10 cellular contexts compared by ENCODE assay signal in the genomic region with DNA sequence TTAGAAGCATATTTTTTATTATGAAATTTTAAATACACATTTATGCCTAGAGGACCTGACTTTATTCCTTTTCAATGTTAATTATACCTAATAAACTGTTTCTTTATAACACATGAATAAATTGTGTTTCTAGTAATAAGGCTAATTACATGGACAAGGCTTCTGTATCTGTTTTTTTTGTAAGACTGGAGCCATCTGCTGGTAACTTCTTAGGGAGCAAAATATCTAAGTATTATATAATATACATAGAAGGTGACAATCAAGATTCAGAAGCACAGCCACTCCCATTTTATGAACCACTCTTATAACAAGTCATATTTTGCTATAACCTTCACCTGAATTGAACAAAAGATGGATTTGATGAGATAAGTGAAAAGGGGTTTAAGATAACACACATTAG.
DNase-seq lines count a peak whose midpoint lies in the region; ATAC-seq and TF ChIP-seq lines count a peak whose summit lies in the region.
"Had no signal": no experiment of that assay in that cellular context is flagged by ENCODE, and none has a peak within 500 bp of the region (broad histone marks: within the 10 kb centered on the region; RNA-seq: fewer than 3 reads in every experiment).

No MANE protein-coding gene starts in this region.

- TF ChIP-seq CTCF in OCI-LY1 (IDR thresholded peaks at IDR 0.05; ENCODE audit: low read length), result peak; percentile 45

- H3K4me3 ChIP-seq in OCI-LY1 (ENCODE audit: low read depth, low read length, poor library complexity, severe bottlenecking), result no peak overlapping the region

- no peaks in the 10 kb centered on the region for H3K4me1 ChIP-seq in OCI-LY1 (ENCODE audit: insufficient read depth, low read length, severe bottlenecking)

- H3K27me3 ChIP-seq in OCI-LY1 (ENCODE audit: insufficient read depth, low read length), result no peaks in the 10 kb centered on the region

- H3K27me3 Mint-ChIP-seq in activated CD8-positive, alpha-beta T cell treated with anti-CD3 and anti-CD28 coated beads, Interleukin-2, amount 10 ng/mL, durations not matched to agents 7 days and 5 days (ENCODE audit: low read depth), result peaks cover 17% of the 10 kb centered on the region

- no peak for TF ChIP-seq POLR2A in erythroblast (IDR thresholded peaks at IDR 0.05; ENCODE audit: low read length)

- H3K9me3 Mint-ChIP-seq in activated CD8-positive, alpha-beta T cell treated with anti-CD3 and anti-CD28 coated beads, Interleukin-2, amount 10 ng/mL, durations not matched to agents 7 days and 5 days (ENCODE audit: insufficient read depth), result no peaks in the 10 kb centered on the region

- no peak overlapping the region for H3K27ac Mint-ChIP-seq in activated CD8-positive, alpha-beta T cell treated with anti-CD3 and anti-CD28 coated beads, Interleukin-2, amount 10 ng/mL, durations not matched to agents 7 days and 5 days
- H3K27ac Mint-ChIP-seq: nephron progenitor cell had no signal

- H3K79me2 ChIP-seq in OCI-LY1 (ENCODE audit: insufficient read depth, low read length), result no peaks in the 10 kb centered on the region

- no peaks in the 10 kb centered on the region for H3K36me3 Mint-ChIP-seq in activated CD8-positive, alpha-beta T cell treated with anti-CD3 and anti-CD28 coated beads, Interleukin-2, amount 10 ng/mL, durations not matched to agents 7 days and 5 days (ENCODE audit: low read depth)

- H3F3A ChIP-seq in OCI-LY1 (ENCODE audit: insufficient read depth, low read length), result no peaks in the 10 kb centered on the region

- no peaks in the 10 kb centered on the region for H3K9me3 ChIP-seq in OCI-LY1 (ENCODE audit: low read length)

- H3K9ac ChIP-seq in OCI-LY1 (ENCODE audit: low read length), result no peak overlapping the region

- H3K36me3 ChIP-seq in OCI-LY1 (ENCODE audit: insufficient read depth, low read length), result no peaks in the 10 kb centered on the region

- POLR2A ChIA-PET in activated CD8-positive, alpha-beta T cell treated with anti-CD3 and anti-CD28 coated beads, Interleukin-2, amount 10 ng/mL, durations not matched to agents 7 days and 5 days (lab: Charles Lee), result no interaction called here

- CTCF ChIA-PET in activated CD8-positive, alpha-beta T cell treated with anti-CD3 and anti-CD28 coated beads, Interleukin-2, amount 10 ng/mL, durations not matched to agents 7 days and 5 days (lab: Charles Lee), result no interaction called here

- peak; percentile 37 for ATAC-seq in GM18868 (IDR thresholded peaks at IDR 0.05; ENCODE audit: unreplicated experiment)
- ATAC-seq in activated CD8-positive, alpha-beta T cell treated with anti-CD3 and anti-CD28 coated beads, Interleukin-2, amount 10 ng/mL, durations not matched to agents 7 days and 5 days, result no peak
- ATAC-seq: esophagus mucosa had no signal

- peak; percentile 47 to 55 for DNase-seq in AML-193 (lab: John Stamatoyannopoulos, UW)
- peak; percentile 26 to 37 for DNase-seq in erythroblast (lab: John Stamatoyannopoulos, UW)
- no peak for DNase-seq in H4 (ENCODE audit: low spot score)
- DNase-seq in activated CD8-positive, alpha-beta T cell treated with anti-CD3 and anti-CD28 coated beads, Interleukin-2, amount 10 ng/mL, durations not matched to agents 7 days and 5 days, result no peak
- DNase-seq in activated T-cell treated with anti-CD3 and anti-CD28 coated beads for 4 hours, result no peak
- DNase-seq in islet precursor cell, result no peak
- DNase-seq: nephron progenitor cell had no signal

- H2AFZ ChIP-seq in OCI-LY1 (ENCODE audit: low read length), result no peak overlapping the region

- H3K4me1 Mint-ChIP-seq in activated CD8-positive, alpha-beta T cell treated with anti-CD3 and anti-CD28 coated beads, Interleukin-2, amount 10 ng/mL, durations not matched to agents 7 days and 5 days (ENCODE audit: low read depth), result no peaks in the 10 kb centered on the region
- H3K4me1 Mint-ChIP-seq: nephron progenitor cell had no signal

- H3K4me2 ChIP-seq in OCI-LY1 (ENCODE audit: low read length), result no peak overlapping the region

- H3K9me2 ChIP-seq in OCI-LY1 (ENCODE audit: low read depth, low read length), result no peaks in the 10 kb centered on the region

- H3K27ac ChIP-seq in OCI-LY1 (ENCODE audit: low read depth, low read length, poor library complexity, severe bottlenecking), result no peak overlapping the region

- H3K4me3 Mint-ChIP-seq in activated CD8-positive, alpha-beta T cell treated with anti-CD3 and anti-CD28 coated beads, Interleukin-2, amount 10 ng/mL, durations not matched to agents 7 days and 5 days, result no peak overlapping the region
- H3K4me3 Mint-ChIP-seq: nephron progenitor cell had no signal

- H4K20me1 ChIP-seq in OCI-LY1 (ENCODE audit: insufficient read depth, low read length), result no peaks in the 10 kb centered on the region

Comparison
In these comparisons a context has a peak if more than half of its experiments do, and no peak if none do; other contexts are left out.
1. DNase-seq: peak in AML-193 (2 of 2) and erythroblast (2 of 2); none in H4 (single experiment), activated CD8-positive, alpha-beta T cell treated with anti-CD3 and anti-CD28 coated beads, Interleukin-2, amount 10 ng/mL, durations not matched to agents 7 days and 5 days (single experiment), activated T-cell treated with anti-CD3 and anti-CD28 coated beads for 4 hours (single experiment) and islet precursor cell (single experiment).